In genomic region chr10:102801978-102802377, GRCh38 we compare ENCODE assay signal across 11 cellular contexts. TPM values are rescaled to one million over a fixed set of nuclear protein-coding genes. Genes with fewer than 3 reads are reported as not detected.
DNase-seq lines count a peak whose midpoint lies in the region; ATAC-seq and TF ChIP-seq lines count a peak whose summit lies in the region.
"Had no signal": no experiment of that assay in that cellular context is flagged by ENCODE, and none has a peak within 500 bp of the region (broad histone marks: within the 10 kb centered on the region; RNA-seq: fewer than 3 reads in every experiment).

No MANE protein-coding gene starts in this region.

- peak overlapping the region; percentile 80 for H3K27ac Mint-ChIP-seq in activated CD4-positive, alpha-beta T cell treated with anti-CD3 and anti-CD28 coated beads for 36 hours
- peak overlapping the region; percentile 70 for H3K27ac Mint-ChIP-seq in activated CD8-positive, alpha-beta T cell treated with anti-CD3 and anti-CD28 coated beads, Interleukin-2, amount 10 ng/mL, durations not matched to agents 7 days and 5 days

- H3K27ac ChIP-seq in right lobe of liver (peak overlapping the region in 2 of 3 donors; percentile 52 to 80), stomach smooth muscle (ENCODE audit: low read length) (peak overlapping the region; percentile 85)
- H3K27ac ChIP-seq: HL-60 had no signal

- peaks cover 40% of the 10 kb centered on the region for H3K36me3 Mint-ChIP-seq in activated CD4-positive, alpha-beta T cell treated with anti-CD3 and anti-CD28 coated beads for 36 hours (ENCODE audit: low read depth)
- H3K36me3 Mint-ChIP-seq in activated CD8-positive, alpha-beta T cell treated with anti-CD3 and anti-CD28 coated beads, Interleukin-2, amount 10 ng/mL, durations not matched to agents 7 days and 5 days (ENCODE audit: low read depth): peaks cover 40% of the 10 kb centered on the region

- intact Hi-C loops in activated CD4-positive, alpha-beta T cell treated with anti-CD3 and anti-CD28 coated beads for 36 hours (cut with DNase I, micrococcal nuclease): loop anchor here in 1 of 2 experiments (2.0 kb wide), 1 partner anchor 59 kb away; the partner anchor contains the start of gene WBP1L
- intact Hi-C loops in right lobe of liver (cut with DNase I): no loop called here

- H3K9ac ChIP-seq in stomach smooth muscle (ENCODE audit: low read length in 2 of 2): peak overlapping the region in 1 of 2 donors; percentile 26

- POLR2A ChIA-PET in activated CD4-positive, alpha-beta T cell treated with anti-CD3 and anti-CD28 coated beads for 36 hours (lab: Charles Lee): no interaction called here
- POLR2A ChIA-PET in activated CD8-positive, alpha-beta T cell treated with anti-CD3 and anti-CD28 coated beads, Interleukin-2, amount 10 ng/mL, durations not matched to agents 7 days and 5 days (lab: Charles Lee): interaction anchor here (0.6 kb wide), 1 partner anchor 10 kb away, joined by 3 read pairs; no protein-coding TSS in a partner anchor

- H3K36me3 ChIP-seq in right lobe of liver (peaks cover 0 to 8% (median 2%) of the 10 kb centered on the region in 4 donors), stomach smooth muscle (ENCODE audit: control insufficient read depth in 2 of 2, insufficient read depth in 2 of 2, low read length in 2 of 2) (peaks cover 7 to 13% of the 10 kb centered on the region in 2 donors)

- ATAC-seq in activated CD4-positive, alpha-beta T cell treated with anti-CD3 and anti-CD28 coated beads for 36 hours: no peak
- ATAC-seq in activated CD8-positive, alpha-beta T cell treated with anti-CD3 and anti-CD28 coated beads, Interleukin-2, amount 10 ng/mL, durations not matched to agents 7 days and 5 days: no peak
- ATAC-seq in right lobe of liver (no peak), HG02973 (IDR thresholded peaks at IDR 0.05; ENCODE audit: unreplicated experiment) (no peak)

- TF ChIP-seq POLR2A in right lobe of liver (IDR thresholded peaks at IDR 0.05): no peak

- H3K27me3 ChIP-seq in right lobe of liver (no peaks in the 10 kb centered on the region), stomach smooth muscle (ENCODE audit: control insufficient read depth in 1 of 2, insufficient read depth in 2 of 2, low read length in 2 of 2) (no peaks in the 10 kb centered on the region)

- no peak for DNase-seq in activated CD4-positive, alpha-beta T cell treated with anti-CD3 and anti-CD28 coated beads for 36 hours
- DNase-seq in activated CD4-positive, alpha-beta T cell treated with anti-CD3 and anti-CD28 coated beads, Interleukin-2, amount 50 U/mL, for 1 hour: no peak
- DNase-seq in activated CD8-positive, alpha-beta T cell treated with anti-CD3 and anti-CD28 coated beads, Interleukin-2, amount 10 ng/mL, durations not matched to agents 7 days and 5 days: no peak
- DNase-seq in right lobe of liver (no peak), UCSD-AML1 (lab: John Stamatoyannopoulos, UW; ENCODE audit: unreplicated experiment) (no peak)
- no peak for DNase-seq in effector CD4-positive, alpha-beta T cell
- DNase-seq: amygdala had no signal

- CTCF ChIA-PET in activated CD4-positive, alpha-beta T cell treated with anti-CD3 and anti-CD28 coated beads for 36 hours (lab: Charles Lee): interaction anchor here (1.0 to 1.4 kb wide), 2 partner anchors 10 to 19 kb away, joined by 3 read pairs; no protein-coding TSS in a partner anchor
- CTCF ChIA-PET in activated CD8-positive, alpha-beta T cell treated with anti-CD3 and anti-CD28 coated beads, Interleukin-2, amount 10 ng/mL, durations not matched to agents 7 days and 5 days (lab: Charles Lee): no interaction called here

- no peaks in the 10 kb centered on the region for H3K9me3 Mint-ChIP-seq in activated CD4-positive, alpha-beta T cell treated with anti-CD3 and anti-CD28 coated beads for 36 hours (ENCODE audit: low read depth)
- H3K9me3 Mint-ChIP-seq in activated CD8-positive, alpha-beta T cell treated with anti-CD3 and anti-CD28 coated beads, Interleukin-2, amount 10 ng/mL, durations not matched to agents 7 days and 5 days (ENCODE audit: insufficient read depth): peaks cover 3% of the 10 kb centered on the region

- H3K4me3 ChIP-seq in right lobe of liver (no peak overlapping the region), stomach smooth muscle (ENCODE audit: low read length in 2 of 2) (no peak overlapping the region)

- WGBS in right lobe of liver (ENCODE audit: insufficient coverage, low coverage, low lambda C conversion rate, missing lambda C conversion rate): 38% methylated on average over 1 of the region's 3 CpGs

- no peak overlapping the region for H3K4me3 Mint-ChIP-seq in activated CD4-positive, alpha-beta T cell treated with anti-CD3 and anti-CD28 coated beads for 36 hours
- H3K4me3 Mint-ChIP-seq in activated CD8-positive, alpha-beta T cell treated with anti-CD3 and anti-CD28 coated beads, Interleukin-2, amount 10 ng/mL, durations not matched to agents 7 days and 5 days: no peak overlapping the region

- TF ChIP-seq CTCF in right lobe of liver (IDR thresholded peaks at IDR 0.05): no peak

- peaks cover 35% of the 10 kb centered on the region for H3K4me1 Mint-ChIP-seq in activated CD4-positive, alpha-beta T cell treated with anti-CD3 and anti-CD28 coated beads for 36 hours
- peaks cover 33% of the 10 kb centered on the region for H3K4me1 Mint-ChIP-seq in activated CD8-positive, alpha-beta T cell treated with anti-CD3 and anti-CD28 coated beads, Interleukin-2, amount 10 ng/mL, durations not matched to agents 7 days and 5 days (ENCODE audit: low read depth)

- H3K4me1 ChIP-seq in right lobe of liver: peaks cover 1 to 42% (median 26%) of the 10 kb centered on the region in 4 donors
- peaks cover 48% of the 10 kb centered on the region for H3K4me1 ChIP-seq in stomach smooth muscle (ENCODE audit: control insufficient read depth, insufficient read depth, low read length)

- no peaks in the 10 kb centered on the region for H3K27me3 Mint-ChIP-seq in activated CD4-positive, alpha-beta T cell treated with anti-CD3 and anti-CD28 coated beads for 36 hours
- no peaks in the 10 kb centered on the region for H3K27me3 Mint-ChIP-seq in activated CD8-positive, alpha-beta T cell treated with anti-CD3 and anti-CD28 coated beads, Interleukin-2, amount 10 ng/mL, durations not matched to agents 7 days and 5 days (ENCODE audit: low read depth)

- H3K9me3 ChIP-seq in right lobe of liver: no peaks in the 10 kb centered on the region
- no peaks in the 10 kb centered on the region for H3K9me3 ChIP-seq in stomach smooth muscle (ENCODE audit: control insufficient read depth in 2 of 2, low read length in 2 of 2)

RNA-seq across cellular contexts. Expression of gene CYP17A1, which starts 35.2 kb away (rescaled TPM):
- not detected for total RNA-seq in activated CD4-positive, alpha-beta T cell treated with anti-CD3 and anti-CD28 coated beads for 36 hours
- total RNA-seq in activated CD8-positive, alpha-beta T cell treated with anti-CD3 and anti-CD28 coated beads, Interleukin-2, amount 10 ng/mL, durations not matched to agents 7 days and 5 days: not detected
- 1 to 10 TPM in 4 of 6 experiments, under 1 TPM in 2; 0.61 to 4.2 (median 1.5) TPM for total RNA-seq in right lobe of liver
- total RNA-seq: subcutaneous adipose tissue had no signal

RNA-seq across cellular contexts. Expression of gene BORCS7, which starts 52.1 kb away (rescaled TPM):
- 1 to 10 TPM; 4.5 to 5.1 TPM for total RNA-seq in activated CD4-positive, alpha-beta T cell treated with anti-CD3 and anti-CD28 coated beads for 36 hours
- total RNA-seq in activated CD8-positive, alpha-beta T cell treated with anti-CD3 and anti-CD28 coated beads, Interleukin-2, amount 10 ng/mL, durations not matched to agents 7 days and 5 days: 10 to 100 TPM; 10.4 to 11.2 TPM
- total RNA-seq in right lobe of liver: 10 to 100 TPM; 14.2 to 36.4 (median 28.1) TPM

RNA-seq across cellular contexts. Expression of gene WBP1L, which starts 58.2 kb away (rescaled TPM):
- total RNA-seq in activated CD4-positive, alpha-beta T cell treated with anti-CD3 and anti-CD28 coated beads for 36 hours: 10 to 100 TPM; 14.9 to 16.4 TPM
- 10 to 100 TPM; 25.7 to 25.9 TPM for total RNA-seq in activated CD8-positive, alpha-beta T cell treated with anti-CD3 and anti-CD28 coated beads, Interleukin-2, amount 10 ng/mL, durations not matched to agents 7 days and 5 days
- total RNA-seq in right lobe of liver: 10 to 100 TPM; 24.1 to 58.4 (median 32.8) TPM
